ENCODE assay signal across 8 cellular contexts in the genomic region with DNA sequence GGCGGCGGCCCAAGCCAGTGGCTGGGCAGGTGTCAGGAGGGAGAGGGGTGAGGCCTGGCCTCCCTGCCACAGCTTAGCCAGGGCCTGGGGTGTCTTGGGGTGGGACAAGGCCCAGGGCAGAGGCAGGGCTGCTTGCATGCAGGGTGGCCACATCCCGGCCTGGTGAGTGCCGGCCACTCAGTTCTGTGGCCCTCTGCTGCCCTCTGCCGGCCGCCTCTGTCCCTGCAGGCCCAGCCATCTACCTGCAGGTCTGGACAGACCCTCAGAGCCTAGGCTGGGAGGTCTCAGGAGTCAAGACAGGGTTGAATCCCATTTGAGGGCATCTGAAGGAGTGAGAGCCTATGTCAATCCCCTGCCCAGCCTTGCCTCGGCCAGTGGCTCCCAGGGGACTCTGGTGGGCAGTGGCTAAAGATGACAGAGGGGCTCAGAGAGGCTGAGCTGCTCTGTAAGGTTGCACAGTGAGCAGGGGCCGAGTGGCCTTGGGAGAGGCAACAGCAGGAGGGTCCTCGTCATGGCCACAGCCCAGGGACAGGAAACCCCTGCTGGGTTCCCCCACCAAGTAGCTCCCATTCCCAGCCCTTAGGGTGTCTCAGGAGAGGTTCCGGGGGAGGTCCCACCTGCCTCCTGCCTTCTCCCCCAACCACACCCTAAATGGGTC. TPM values are rescaled to one million over a fixed set of nuclear protein-coding genes. Genes with fewer than 3 reads are reported as not detected.
DNase-seq lines count a peak whose midpoint lies in the region; ATAC-seq and TF ChIP-seq lines count a peak whose summit lies in the region.
"Not testable (repeated sequence)": the region's sequence is repeated elsewhere in the genome, so short reads cannot be mapped to it uniquely, and the experiment has no call there.

No MANE protein-coding gene starts in this region.

- not testable (repeated sequence) for H3K4me1 ChIP-seq in RWPE2 (ENCODE audit: insufficient read depth, poor library complexity, severe bottlenecking); sigmoid colon; tibial artery

- peak; percentile 86 for ATAC-seq in RWPE2 (ENCODE audit: low read depth)

- TF ChIP-seq CTCF in LNCaP clone FGC (IDR thresholded peaks at IDR 0.05; ENCODE audit: control insufficient read depth, extremely low read depth, insufficient read depth): peak; percentile 91
- TF ChIP-seq CTCF in RWPE2 (IDR thresholded peaks at IDR 0.05; ENCODE audit: poor library complexity, severe bottlenecking): peak; percentile 44
- TF ChIP-seq CTCF in sigmoid colon (IDR thresholded peaks at IDR 0.05): peak; percentile 25 to 83 (median 46)
- TF ChIP-seq CTCF in tibial artery (IDR thresholded peaks at IDR 0.05): peak; percentile 41 to 85

- TF ChIP-seq POLR2A in sigmoid colon (IDR thresholded peaks at IDR 0.05): not testable (repeated sequence)

- not testable (repeated sequence) for TF ChIP-seq EP300 in sigmoid colon (IDR thresholded peaks at IDR 0.05)

- intact Hi-C loops in sigmoid colon (cut with DNase I): loop anchor here (1.0 kb wide), 1 partner anchor 129 kb away; no protein-coding TSS in a partner anchor
- intact Hi-C loops in tibial artery (cut with DNase I; ENCODE audit: low total_unique reads): loop anchor here (1.0 kb wide), 1 partner anchor 129 kb away; no protein-coding TSS in a partner anchor

- not testable (repeated sequence) for H3K27ac ChIP-seq in RWPE2 (ENCODE audit: poor library complexity, severe bottlenecking); sigmoid colon; tibial artery

- DNase-seq in EL (peak; percentile 53), activated T-cell treated with anti-CD3 and anti-CD28 coated beads for 4 hours (peak; percentile 77), dermis blood vessel endothelial cell (peak; percentile 73), islet precursor cell (peak; percentile 86), sigmoid colon (peak; percentile 79), tibial artery (peak; percentile 69 to 84)
- not testable (repeated sequence) for DNase-seq in LNCaP clone FGC (ENCODE audit: low read depth); RWPE2 (ENCODE audit: low spot score)

- not testable (repeated sequence) for H3K4me3 ChIP-seq in LNCaP clone FGC (ENCODE audit: low read depth, low read length); RWPE2 (ENCODE audit: severe bottlenecking); sigmoid colon; tibial artery

- not testable (repeated sequence) for H3K36me3 ChIP-seq in RWPE2 (ENCODE audit: low read depth); sigmoid colon; tibial artery

- H3K9me3 ChIP-seq in RWPE2 (ENCODE audit: severe bottlenecking); sigmoid colon; tibial artery: not testable (repeated sequence)

- H3K27me3 ChIP-seq in RWPE2 (ENCODE audit: insufficient read depth, poor library complexity, severe bottlenecking); sigmoid colon: not testable (repeated sequence)
- peaks cover 0 to 31% of the 10 kb centered on the region in 2 donors for H3K27me3 ChIP-seq in tibial artery

- 21 to 30% methylated on average over 9 of the region's 10 CpGs for WGBS in sigmoid colon, 2 donors

RNA-seq across cellular contexts. Expression of a gene that starts 17.7 kb away (rescaled TPM):
- total RNA-seq in dermis blood vessel endothelial cell: 0.68 and 2.7 TPM in 2 replicates
- total RNA-seq in sigmoid colon: under 1 TPM in 2 of 4 donors, not detected in 2; 0.36 to 0.83 TPM
- polyA plus RNA-seq in sigmoid colon: 1 to 10 TPM in 2 of 3 donors, under 1 TPM in 1; 0.60 to 4.3 (median 1.4) TPM

RNA-seq across cellular contexts. Expression of a gene that starts 34.0 kb away (rescaled TPM):
- total RNA-seq in dermis blood vessel endothelial cell: 40.8 and 62.5 TPM in 2 replicates
- 10 to 100 TPM; 62.3 to 88.6 (median 69.8) TPM for total RNA-seq in sigmoid colon
- 10 to 100 TPM; 38.6 to 72.7 (median 54.6) TPM for polyA plus RNA-seq in sigmoid colon
